1 cellular context compared by ENCODE assay signal in the genomic region with DNA sequence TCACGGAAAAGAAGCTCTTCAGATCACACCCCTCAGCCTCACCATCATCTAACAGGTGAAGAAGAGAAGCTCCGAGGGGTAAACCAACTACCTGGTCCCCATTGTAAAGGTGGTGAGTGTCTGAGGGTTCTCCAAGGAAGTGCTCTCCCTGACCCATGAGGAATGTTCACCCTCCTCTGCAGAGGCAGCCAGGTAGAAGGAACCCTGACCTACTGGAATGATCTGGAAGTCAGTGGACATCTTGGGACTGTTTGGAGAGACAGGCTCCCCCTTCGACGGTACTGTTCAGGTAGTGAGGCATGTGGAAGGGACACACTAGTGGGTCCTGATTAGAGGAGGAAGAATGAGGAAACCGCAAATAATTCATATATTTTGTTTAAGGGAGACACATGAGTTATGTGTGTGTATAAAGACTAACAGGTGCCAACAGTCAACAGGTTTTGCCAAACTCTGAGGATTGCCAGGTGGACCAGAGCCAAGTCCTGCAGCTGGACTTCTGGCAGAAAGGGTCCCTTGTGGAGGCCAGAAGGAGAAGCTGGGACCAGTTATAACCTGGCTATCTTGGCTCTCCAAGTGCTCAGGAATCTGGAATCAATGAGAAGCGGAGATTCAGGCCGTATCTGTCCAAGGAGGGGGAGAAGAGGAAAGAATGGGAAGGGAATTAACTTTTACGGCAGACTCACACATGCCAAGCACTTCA.
TF ChIP-seq lines count a peak whose summit lies in the region.

No MANE protein-coding gene starts in this region.

TF ChIP-seq in HepG2, 621 proteins besides CTCF, POLR2A, EP300 and RAD21:
- TF ChIP-seq, protein P1, sequence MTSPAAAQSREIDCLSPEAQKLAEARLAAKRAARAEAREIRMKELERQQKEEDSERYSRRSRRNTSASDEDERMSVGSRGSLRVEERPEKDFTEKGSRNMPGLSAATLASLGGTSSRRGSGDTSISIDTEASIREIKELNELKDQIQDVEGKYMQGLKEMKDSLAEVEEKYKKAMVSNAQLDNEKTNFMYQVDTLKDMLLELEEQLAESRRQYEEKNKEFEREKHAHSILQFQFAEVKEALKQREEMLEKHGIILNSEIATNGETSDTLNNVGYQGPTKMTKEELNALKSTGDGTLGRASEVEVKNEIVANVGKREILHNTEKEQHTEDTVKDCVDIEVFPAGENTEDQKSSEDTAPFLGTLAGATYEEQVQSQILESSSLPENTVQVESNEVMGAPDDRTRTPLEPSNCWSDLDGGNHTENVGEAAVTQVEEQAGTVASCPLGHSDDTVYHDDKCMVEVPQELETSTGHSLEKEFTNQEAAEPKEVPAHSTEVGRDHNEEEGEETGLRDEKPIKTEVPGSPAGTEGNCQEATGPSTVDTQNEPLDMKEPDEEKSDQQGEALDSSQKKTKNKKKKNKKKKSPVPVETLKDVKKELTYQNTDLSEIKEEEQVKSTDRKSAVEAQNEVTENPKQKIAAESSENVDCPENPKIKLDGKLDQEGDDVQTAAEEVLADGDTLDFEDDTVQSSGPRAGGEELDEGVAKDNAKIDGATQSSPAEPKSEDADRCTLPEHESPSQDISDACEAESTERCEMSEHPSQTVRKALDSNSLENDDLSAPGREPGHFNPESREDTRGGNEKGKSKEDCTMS (CRISPR knock-in tag; conservative IDR thresholded peaks at IDR 0.05) = no peak
- TF ChIP-seq ZNF460 (CRISPR knock-in tag; IDR thresholded peaks at IDR 0.05; ENCODE audit: borderline replicate concordance) (no peak), ZFY (CRISPR knock-in tag; IDR thresholded peaks at IDR 0.05) (no peak), JDP2 (CRISPR knock-in tag; IDR thresholded peaks at IDR 0.05; ENCODE audit: borderline replicate concordance) (no peak), ZNF274 (CRISPR knock-in tag; IDR thresholded peaks at IDR 0.05) (no peak), EED (CRISPR knock-in tag; IDR thresholded peaks at IDR 0.05) (no peak), ELF1 (CRISPR knock-in tag; IDR thresholded peaks at IDR 0.05) (no peak), PRMT3 (CRISPR knock-in tag; IDR thresholded peaks at IDR 0.05; ENCODE audit: borderline replicate concordance, low read depth) (no peak), EHMT2 (IDR thresholded peaks at IDR 0.05; ENCODE audit: borderline replicate concordance, low read depth, low read length) (no peak), HES4 (CRISPR knock-in tag; IDR thresholded peaks at IDR 0.05; ENCODE audit: borderline replicate concordance) (no peak)
- TF ChIP-seq, protein P2, sequence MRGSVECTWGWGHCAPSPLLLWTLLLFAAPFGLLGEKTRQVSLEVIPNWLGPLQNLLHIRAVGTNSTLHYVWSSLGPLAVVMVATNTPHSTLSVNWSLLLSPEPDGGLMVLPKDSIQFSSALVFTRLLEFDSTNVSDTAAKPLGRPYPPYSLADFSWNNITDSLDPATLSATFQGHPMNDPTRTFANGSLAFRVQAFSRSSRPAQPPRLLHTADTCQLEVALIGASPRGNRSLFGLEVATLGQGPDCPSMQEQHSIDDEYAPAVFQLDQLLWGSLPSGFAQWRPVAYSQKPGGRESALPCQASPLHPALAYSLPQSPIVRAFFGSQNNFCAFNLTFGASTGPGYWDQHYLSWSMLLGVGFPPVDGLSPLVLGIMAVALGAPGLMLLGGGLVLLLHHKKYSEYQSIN (CRISPR knock-in tag; IDR thresholded peaks at IDR 0.05; ENCODE audit: borderline replicate concordance) = no peak
- TF ChIP-seq, protein P3, sequence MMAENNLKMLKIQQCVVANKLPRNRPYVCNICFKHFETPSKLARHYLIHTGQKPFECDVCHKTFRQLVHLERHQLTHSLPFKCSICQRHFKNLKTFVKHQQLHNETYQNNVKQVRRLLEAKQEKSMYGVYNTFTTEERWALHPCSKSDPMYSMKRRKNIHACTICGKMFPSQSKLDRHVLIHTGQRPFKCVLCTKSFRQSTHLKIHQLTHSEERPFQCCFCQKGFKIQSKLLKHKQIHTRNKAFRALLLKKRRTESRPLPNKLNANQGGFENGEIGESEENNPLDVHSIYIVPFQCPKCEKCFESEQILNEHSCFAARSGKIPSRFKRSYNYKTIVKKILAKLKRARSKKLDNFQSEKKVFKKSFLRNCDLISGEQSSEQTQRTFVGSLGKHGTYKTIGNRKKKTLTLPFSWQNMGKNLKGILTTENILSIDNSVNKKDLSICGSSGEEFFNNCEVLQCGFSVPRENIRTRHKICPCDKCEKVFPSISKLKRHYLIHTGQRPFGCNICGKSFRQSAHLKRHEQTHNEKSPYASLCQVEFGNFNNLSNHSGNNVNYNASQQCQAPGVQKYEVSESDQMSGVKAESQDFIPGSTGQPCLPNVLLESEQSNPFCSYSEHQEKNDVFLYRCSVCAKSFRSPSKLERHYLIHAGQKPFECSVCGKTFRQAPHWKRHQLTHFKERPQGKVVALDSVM (CRISPR knock-in tag; IDR thresholded peaks at IDR 0.05) = no peak
- TF ChIP-seq, protein P4, sequence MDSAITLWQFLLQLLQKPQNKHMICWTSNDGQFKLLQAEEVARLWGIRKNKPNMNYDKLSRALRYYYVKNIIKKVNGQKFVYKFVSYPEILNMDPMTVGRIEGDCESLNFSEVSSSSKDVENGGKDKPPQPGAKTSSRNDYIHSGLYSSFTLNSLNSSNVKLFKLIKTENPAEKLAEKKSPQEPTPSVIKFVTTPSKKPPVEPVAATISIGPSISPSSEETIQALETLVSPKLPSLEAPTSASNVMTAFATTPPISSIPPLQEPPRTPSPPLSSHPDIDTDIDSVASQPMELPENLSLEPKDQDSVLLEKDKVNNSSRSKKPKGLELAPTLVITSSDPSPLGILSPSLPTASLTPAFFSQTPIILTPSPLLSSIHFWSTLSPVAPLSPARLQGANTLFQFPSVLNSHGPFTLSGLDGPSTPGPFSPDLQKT (CRISPR knock-in tag; IDR thresholded peaks at IDR 0.05; ENCODE audit: borderline replicate concordance) = no peak
- TF ChIP-seq, protein P5, sequence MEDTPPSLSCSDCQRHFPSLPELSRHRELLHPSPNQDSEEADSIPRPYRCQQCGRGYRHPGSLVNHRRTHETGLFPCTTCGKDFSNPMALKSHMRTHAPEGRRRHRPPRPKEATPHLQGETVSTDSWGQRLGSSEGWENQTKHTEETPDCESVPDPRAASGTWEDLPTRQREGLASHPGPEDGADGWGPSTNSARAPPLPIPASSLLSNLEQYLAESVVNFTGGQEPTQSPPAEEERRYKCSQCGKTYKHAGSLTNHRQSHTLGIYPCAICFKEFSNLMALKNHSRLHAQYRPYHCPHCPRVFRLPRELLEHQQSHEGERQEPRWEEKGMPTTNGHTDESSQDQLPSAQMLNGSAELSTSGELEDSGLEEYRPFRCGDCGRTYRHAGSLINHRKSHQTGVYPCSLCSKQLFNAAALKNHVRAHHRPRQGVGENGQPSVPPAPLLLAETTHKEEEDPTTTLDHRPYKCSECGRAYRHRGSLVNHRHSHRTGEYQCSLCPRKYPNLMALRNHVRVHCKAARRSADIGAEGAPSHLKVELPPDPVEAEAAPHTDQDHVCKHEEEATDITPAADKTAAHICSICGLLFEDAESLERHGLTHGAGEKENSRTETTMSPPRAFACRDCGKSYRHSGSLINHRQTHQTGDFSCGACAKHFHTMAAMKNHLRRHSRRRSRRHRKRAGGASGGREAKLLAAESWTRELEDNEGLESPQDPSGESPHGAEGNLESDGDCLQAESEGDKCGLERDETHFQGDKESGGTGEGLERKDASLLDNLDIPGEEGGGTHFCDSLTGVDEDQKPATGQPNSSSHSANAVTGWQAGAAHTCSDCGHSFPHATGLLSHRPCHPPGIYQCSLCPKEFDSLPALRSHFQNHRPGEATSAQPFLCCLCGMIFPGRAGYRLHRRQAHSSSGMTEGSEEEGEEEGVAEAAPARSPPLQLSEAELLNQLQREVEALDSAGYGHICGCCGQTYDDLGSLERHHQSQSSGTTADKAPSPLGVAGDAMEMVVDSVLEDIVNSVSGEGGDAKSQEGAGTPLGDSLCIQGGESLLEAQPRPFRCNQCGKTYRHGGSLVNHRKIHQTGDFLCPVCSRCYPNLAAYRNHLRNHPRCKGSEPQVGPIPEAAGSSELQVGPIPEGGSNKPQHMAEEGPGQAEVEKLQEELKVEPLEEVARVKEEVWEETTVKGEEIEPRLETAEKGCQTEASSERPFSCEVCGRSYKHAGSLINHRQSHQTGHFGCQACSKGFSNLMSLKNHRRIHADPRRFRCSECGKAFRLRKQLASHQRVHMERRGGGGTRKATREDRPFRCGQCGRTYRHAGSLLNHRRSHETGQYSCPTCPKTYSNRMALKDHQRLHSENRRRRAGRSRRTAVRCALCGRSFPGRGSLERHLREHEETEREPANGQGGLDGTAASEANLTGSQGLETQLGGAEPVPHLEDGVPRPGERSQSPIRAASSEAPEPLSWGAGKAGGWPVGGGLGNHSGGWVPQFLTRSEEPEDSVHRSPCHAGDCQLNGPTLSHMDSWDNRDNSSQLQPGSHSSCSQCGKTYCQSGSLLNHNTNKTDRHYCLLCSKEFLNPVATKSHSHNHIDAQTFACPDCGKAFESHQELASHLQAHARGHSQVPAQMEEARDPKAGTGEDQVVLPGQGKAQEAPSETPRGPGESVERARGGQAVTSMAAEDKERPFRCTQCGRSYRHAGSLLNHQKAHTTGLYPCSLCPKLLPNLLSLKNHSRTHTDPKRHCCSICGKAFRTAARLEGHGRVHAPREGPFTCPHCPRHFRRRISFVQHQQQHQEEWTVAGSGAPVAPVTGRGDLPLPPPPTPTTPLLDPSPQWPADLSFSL (CRISPR knock-in tag; IDR thresholded peaks at IDR 0.05) = no peak
- TF ChIP-seq, protein P6, sequence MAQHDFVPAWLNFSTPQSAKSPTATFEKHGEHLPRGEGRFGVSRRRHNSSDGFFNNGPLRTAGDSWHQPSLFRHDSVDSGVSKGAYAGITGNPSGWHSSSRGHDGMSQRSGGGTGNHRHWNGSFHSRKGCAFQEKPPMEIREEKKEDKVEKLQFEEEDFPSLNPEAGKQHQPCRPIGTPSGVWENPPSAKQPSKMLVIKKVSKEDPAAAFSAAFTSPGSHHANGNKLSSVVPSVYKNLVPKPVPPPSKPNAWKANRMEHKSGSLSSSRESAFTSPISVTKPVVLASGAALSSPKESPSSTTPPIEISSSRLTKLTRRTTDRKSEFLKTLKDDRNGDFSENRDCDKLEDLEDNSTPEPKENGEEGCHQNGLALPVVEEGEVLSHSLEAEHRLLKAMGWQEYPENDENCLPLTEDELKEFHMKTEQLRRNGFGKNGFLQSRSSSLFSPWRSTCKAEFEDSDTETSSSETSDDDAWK (CRISPR knock-in tag; IDR thresholded peaks at IDR 0.05) = no peak
- TF ChIP-seq, protein P7, sequence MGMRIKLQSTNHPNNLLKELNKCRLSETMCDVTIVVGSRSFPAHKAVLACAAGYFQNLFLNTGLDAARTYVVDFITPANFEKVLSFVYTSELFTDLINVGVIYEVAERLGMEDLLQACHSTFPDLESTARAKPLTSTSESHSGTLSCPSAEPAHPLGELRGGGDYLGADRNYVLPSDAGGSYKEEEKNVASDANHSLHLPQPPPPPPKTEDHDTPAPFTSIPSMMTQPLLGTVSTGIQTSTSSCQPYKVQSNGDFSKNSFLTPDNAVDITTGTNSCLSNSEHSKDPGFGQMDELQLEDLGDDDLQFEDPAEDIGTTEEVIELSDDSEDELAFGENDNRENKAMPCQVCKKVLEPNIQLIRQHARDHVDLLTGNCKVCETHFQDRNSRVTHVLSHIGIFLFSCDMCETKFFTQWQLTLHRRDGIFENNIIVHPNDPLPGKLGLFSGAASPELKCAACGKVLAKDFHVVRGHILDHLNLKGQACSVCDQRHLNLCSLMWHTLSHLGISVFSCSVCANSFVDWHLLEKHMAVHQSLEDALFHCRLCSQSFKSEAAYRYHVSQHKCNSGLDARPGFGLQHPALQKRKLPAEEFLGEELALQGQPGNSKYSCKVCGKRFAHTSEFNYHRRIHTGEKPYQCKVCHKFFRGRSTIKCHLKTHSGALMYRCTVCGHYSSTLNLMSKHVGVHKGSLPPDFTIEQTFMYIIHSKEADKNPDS (CRISPR knock-in tag; IDR thresholded peaks at IDR 0.05) = no peak
- TF ChIP-seq, protein P8, sequence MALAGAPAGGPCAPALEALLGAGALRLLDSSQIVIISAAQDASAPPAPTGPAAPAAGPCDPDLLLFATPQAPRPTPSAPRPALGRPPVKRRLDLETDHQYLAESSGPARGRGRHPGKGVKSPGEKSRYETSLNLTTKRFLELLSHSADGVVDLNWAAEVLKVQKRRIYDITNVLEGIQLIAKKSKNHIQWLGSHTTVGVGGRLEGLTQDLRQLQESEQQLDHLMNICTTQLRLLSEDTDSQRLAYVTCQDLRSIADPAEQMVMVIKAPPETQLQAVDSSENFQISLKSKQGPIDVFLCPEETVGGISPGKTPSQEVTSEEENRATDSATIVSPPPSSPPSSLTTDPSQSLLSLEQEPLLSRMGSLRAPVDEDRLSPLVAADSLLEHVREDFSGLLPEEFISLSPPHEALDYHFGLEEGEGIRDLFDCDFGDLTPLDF (CRISPR knock-in tag; IDR thresholded peaks at IDR 0.05) = no peak
- TF ChIP-seq, protein P9, sequence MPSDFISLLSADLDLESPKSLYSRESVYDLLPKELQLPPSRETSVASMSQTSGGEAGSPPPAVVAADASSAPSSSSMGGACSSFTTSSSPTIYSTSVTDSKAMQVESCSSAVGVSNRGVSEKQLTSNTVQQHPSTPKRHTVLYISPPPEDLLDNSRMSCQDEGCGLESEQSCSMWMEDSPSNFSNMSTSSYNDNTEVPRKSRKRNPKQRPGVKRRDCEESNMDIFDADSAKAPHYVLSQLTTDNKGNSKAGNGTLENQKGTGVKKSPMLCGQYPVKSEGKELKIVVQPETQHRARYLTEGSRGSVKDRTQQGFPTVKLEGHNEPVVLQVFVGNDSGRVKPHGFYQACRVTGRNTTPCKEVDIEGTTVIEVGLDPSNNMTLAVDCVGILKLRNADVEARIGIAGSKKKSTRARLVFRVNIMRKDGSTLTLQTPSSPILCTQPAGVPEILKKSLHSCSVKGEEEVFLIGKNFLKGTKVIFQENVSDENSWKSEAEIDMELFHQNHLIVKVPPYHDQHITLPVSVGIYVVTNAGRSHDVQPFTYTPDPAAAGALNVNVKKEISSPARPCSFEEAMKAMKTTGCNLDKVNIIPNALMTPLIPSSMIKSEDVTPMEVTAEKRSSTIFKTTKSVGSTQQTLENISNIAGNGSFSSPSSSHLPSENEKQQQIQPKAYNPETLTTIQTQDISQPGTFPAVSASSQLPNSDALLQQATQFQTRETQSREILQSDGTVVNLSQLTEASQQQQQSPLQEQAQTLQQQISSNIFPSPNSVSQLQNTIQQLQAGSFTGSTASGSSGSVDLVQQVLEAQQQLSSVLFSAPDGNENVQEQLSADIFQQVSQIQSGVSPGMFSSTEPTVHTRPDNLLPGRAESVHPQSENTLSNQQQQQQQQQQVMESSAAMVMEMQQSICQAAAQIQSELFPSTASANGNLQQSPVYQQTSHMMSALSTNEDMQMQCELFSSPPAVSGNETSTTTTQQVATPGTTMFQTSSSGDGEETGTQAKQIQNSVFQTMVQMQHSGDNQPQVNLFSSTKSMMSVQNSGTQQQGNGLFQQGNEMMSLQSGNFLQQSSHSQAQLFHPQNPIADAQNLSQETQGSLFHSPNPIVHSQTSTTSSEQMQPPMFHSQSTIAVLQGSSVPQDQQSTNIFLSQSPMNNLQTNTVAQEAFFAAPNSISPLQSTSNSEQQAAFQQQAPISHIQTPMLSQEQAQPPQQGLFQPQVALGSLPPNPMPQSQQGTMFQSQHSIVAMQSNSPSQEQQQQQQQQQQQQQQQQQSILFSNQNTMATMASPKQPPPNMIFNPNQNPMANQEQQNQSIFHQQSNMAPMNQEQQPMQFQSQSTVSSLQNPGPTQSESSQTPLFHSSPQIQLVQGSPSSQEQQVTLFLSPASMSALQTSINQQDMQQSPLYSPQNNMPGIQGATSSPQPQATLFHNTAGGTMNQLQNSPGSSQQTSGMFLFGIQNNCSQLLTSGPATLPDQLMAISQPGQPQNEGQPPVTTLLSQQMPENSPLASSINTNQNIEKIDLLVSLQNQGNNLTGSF (CRISPR knock-in tag; IDR thresholded peaks at IDR 0.05) = no peak
